ENCODE assay signal across 14 cellular contexts in genomic region chr4:177225605-177226004, GRCh38.
A peak's percentile ranks its signal among the peaks of the same experiment; 100 is the strongest.
DNase-seq lines count a peak whose midpoint lies in the region; ATAC-seq and TF ChIP-seq lines count a peak whose summit lies in the region.
"Had no signal": no experiment of that assay in that cellular context is flagged by ENCODE, and none has a peak within 500 bp of the region (broad histone marks: within the 10 kb centered on the region; RNA-seq: fewer than 3 reads in every experiment).

No MANE protein-coding gene starts in this region.

- no peak overlapping the region for H3K4me2 ChIP-seq in OCI-LY7 (ENCODE audit: low read length)

- H3K36me3 ChIP-seq in OCI-LY7 (ENCODE audit: insufficient read depth, low read length) (no peaks in the 10 kb centered on the region), spleen (no peaks in the 10 kb centered on the region), brain microvascular endothelial cell (replicated peaks) (no peaks in the 10 kb centered on the region)
- H3K36me3 ChIP-seq: gastrocnemius medialis, upper lobe of right lung had no signal

- H3K36me3 Mint-ChIP-seq in activated naive CD8-positive, alpha-beta T cell treated with anti-CD3 and anti-CD28 coated beads, Interleukin-2, amount 50 U/mL, for 24 hours (ENCODE audit: low read depth) = no peaks in the 10 kb centered on the region
- H3K36me3 Mint-ChIP-seq in activated naive CD8-positive, alpha-beta T cell treated with anti-CD3 and anti-CD28 coated beads for 36 hours = no peaks in the 10 kb centered on the region
- H3K36me3 Mint-ChIP-seq in effector memory CD8-positive, alpha-beta T cell (ENCODE audit: insufficient read depth) = no peaks in the 10 kb centered on the region

- POLR2A ChIA-PET in OCI-LY7 (lab: Charles Lee) = interaction anchor here (0.7 kb wide), 1 partner anchor 18 kb away, joined by 3 read pairs; no protein-coding TSS in a partner anchor

- no peak for TF ChIP-seq CTCF in OCI-LY7 (conservative IDR thresholded peaks at IDR 0.05; ENCODE audit: low read length)
- TF ChIP-seq CTCF in spleen (IDR thresholded peaks at IDR 0.05 in 8 of 11, conservative IDR thresholded peaks at IDR 0.05 in 3 of 11) = no peak
- TF ChIP-seq CTCF in brain microvascular endothelial cell (IDR thresholded peaks at IDR 0.05; ENCODE audit: low read depth, low read length, missing control alignments) = no peak

- H3K9me2 ChIP-seq in OCI-LY7 (ENCODE audit: insufficient read depth, low read length) = no peaks in the 10 kb centered on the region

- no peak for DNase-seq in activated naive CD8-positive, alpha-beta T cell treated with anti-CD3 and anti-CD28 coated beads, Interleukin-2, amount 50 U/mL, for 24 hours
- DNase-seq in activated naive CD8-positive, alpha-beta T cell treated with anti-CD3 and anti-CD28 coated beads for 36 hours = no peak
- no peak for DNase-seq in effector memory CD8-positive, alpha-beta T cell
- DNase-seq in OCI-LY7 (ENCODE audit: low spot score) (no peak), spleen (no peak), brain microvascular endothelial cell (no peak)
- DNase-seq: activated CD4-positive, alpha-beta T cell treated with anti-CD3 and anti-CD28 coated beads for 48 hours; activated effector memory CD4-positive, alpha-beta T cell treated with Interleukin-2 at 50 U/mL for 16 hours; effector memory CD4-positive, alpha-beta T cell; gastrocnemius medialis; occipital lobe; upper lobe of right lung had no signal

- H3K27ac ChIP-seq in OCI-LY7 (ENCODE audit: low read depth, low read length, poor library complexity, severe bottlenecking) (no peak overlapping the region), spleen (no peak overlapping the region), brain microvascular endothelial cell (no peak overlapping the region)
- H3K27ac ChIP-seq: gastrocnemius medialis, upper lobe of right lung had no signal

- H3K79me2 ChIP-seq in OCI-LY7 (ENCODE audit: insufficient read depth, low read depth, low read length) = no peaks in the 10 kb centered on the region

- no peaks in the 10 kb centered on the region for H3K9me3 ChIP-seq in OCI-LY7 (ENCODE audit: low read length)
- no peaks in the 10 kb centered on the region for H3K9me3 ChIP-seq in spleen
- H3K9me3 ChIP-seq: gastrocnemius medialis, upper lobe of right lung had no signal

- in situ Hi-C loops in brain microvascular endothelial cell (cut with HindIII; ENCODE audit: low pct_ligation_motif_present, low sequenced_read_pairs) = no loop called here

- peaks cover 4% of the 10 kb centered on the region for H3K4me1 Mint-ChIP-seq in activated naive CD8-positive, alpha-beta T cell treated with anti-CD3 and anti-CD28 coated beads, Interleukin-2, amount 50 U/mL, for 24 hours
- peaks cover 10% of the 10 kb centered on the region for H3K4me1 Mint-ChIP-seq in activated naive CD8-positive, alpha-beta T cell treated with anti-CD3 and anti-CD28 coated beads for 36 hours
- peaks cover 2 to 4% of the 10 kb centered on the region in 2 donors for H3K4me1 Mint-ChIP-seq in effector memory CD8-positive, alpha-beta T cell (ENCODE audit: low read depth in 2 of 2)

- peak; percentile 24 for ATAC-seq in activated naive CD8-positive, alpha-beta T cell treated with anti-CD3 and anti-CD28 coated beads, Interleukin-2, amount 50 U/mL, for 24 hours
- peak; percentile 77 for ATAC-seq in HG02642 (IDR thresholded peaks at IDR 0.05; ENCODE audit: poor library complexity, unreplicated experiment)
- ATAC-seq in HG03280 (IDR thresholded peaks at IDR 0.05; ENCODE audit: unreplicated experiment) = peak; percentile 87
- no peak for ATAC-seq in effector memory CD8-positive, alpha-beta T cell (replicated peaks)
- ATAC-seq: gastrocnemius medialis, upper lobe of right lung had no signal

- H4K20me1 ChIP-seq in OCI-LY7 (ENCODE audit: insufficient read depth, low read length) = no peaks in the 10 kb centered on the region

- CTCF ChIA-PET in OCI-LY7 (lab: Charles Lee; ENCODE audit: unreplicated experiment) = no interaction called here

- H3K4me1 ChIP-seq in OCI-LY7 (ENCODE audit: insufficient read depth, low read length, poor library complexity, severe bottlenecking) = no peaks in the 10 kb centered on the region
- H3K4me1 ChIP-seq in spleen = peaks cover 0 to 12% (median 0%) of the 10 kb centered on the region in 6 donors
- H3K4me1 ChIP-seq: gastrocnemius medialis had no signal

- no TSS peak for BruUV-seq in OCI-LY7 (replicated peaks; lab: Mats Ljungman, UMichigan)

- no peak overlapping the region for H2AFZ ChIP-seq in OCI-LY7 (ENCODE audit: low read length)

- H3K4me3 ChIP-seq in OCI-LY7 (ENCODE audit: low read depth, low read length, poor library complexity, severe bottlenecking) (no peak overlapping the region), spleen (no peak overlapping the region), brain microvascular endothelial cell (ENCODE audit: low read depth, low read length) (no peak overlapping the region)
- H3K4me3 ChIP-seq: gastrocnemius medialis, upper lobe of right lung had no signal

- H3K9me3 Mint-ChIP-seq in activated naive CD8-positive, alpha-beta T cell treated with anti-CD3 and anti-CD28 coated beads, Interleukin-2, amount 50 U/mL, for 24 hours = no peaks in the 10 kb centered on the region
- H3K9me3 Mint-ChIP-seq in activated naive CD8-positive, alpha-beta T cell treated with anti-CD3 and anti-CD28 coated beads for 36 hours = no peaks in the 10 kb centered on the region
- H3K9me3 Mint-ChIP-seq in effector memory CD8-positive, alpha-beta T cell = no peaks in the 10 kb centered on the region

- WGBS in spleen, 5 donors = 66 to 91% (median 80%) methylated on average over 1 of the region's 1 CpG

- intact Hi-C loops in OCI-LY7 (cut with micrococcal nuclease; ENCODE audit: unreplicated experiment) = no loop called here
- intact Hi-C loops in spleen (cut with DNase I; ENCODE audit: low total_unique reads) = no loop called here

- TF ChIP-seq POLR2A in spleen (IDR thresholded peaks at IDR 0.05) = no peak

- H3K27ac Mint-ChIP-seq in activated naive CD8-positive, alpha-beta T cell treated with anti-CD3 and anti-CD28 coated beads, Interleukin-2, amount 50 U/mL, for 24 hours = no peak overlapping the region
- H3K27ac Mint-ChIP-seq in activated naive CD8-positive, alpha-beta T cell treated with anti-CD3 and anti-CD28 coated beads for 36 hours = no peak overlapping the region
- H3K27ac Mint-ChIP-seq in effector memory CD8-positive, alpha-beta T cell = no peak overlapping the region

- H3K27me3 ChIP-seq in spleen (replicated peaks in 1 of 7) (no peaks in the 10 kb centered on the region), brain microvascular endothelial cell (replicated peaks) (no peaks in the 10 kb centered on the region)
- H3K27me3 ChIP-seq: gastrocnemius medialis, upper lobe of right lung had no signal

- no peak overlapping the region for H3K4me3 Mint-ChIP-seq in activated naive CD8-positive, alpha-beta T cell treated with anti-CD3 and anti-CD28 coated beads, Interleukin-2, amount 50 U/mL, for 24 hours
- H3K4me3 Mint-ChIP-seq in activated naive CD8-positive, alpha-beta T cell treated with anti-CD3 and anti-CD28 coated beads for 36 hours = no peak overlapping the region
- H3K4me3 Mint-ChIP-seq in effector memory CD8-positive, alpha-beta T cell = no peak overlapping the region

- H3K27me3 Mint-ChIP-seq in activated naive CD8-positive, alpha-beta T cell treated with anti-CD3 and anti-CD28 coated beads, Interleukin-2, amount 50 U/mL, for 24 hours = peaks cover 2% of the 10 kb centered on the region
- H3K27me3 Mint-ChIP-seq in activated naive CD8-positive, alpha-beta T cell treated with anti-CD3 and anti-CD28 coated beads for 36 hours = no peaks in the 10 kb centered on the region
- no peaks in the 10 kb centered on the region for H3K27me3 Mint-ChIP-seq in effector memory CD8-positive, alpha-beta T cell
